ENCODE assay signal across 8 cellular contexts in the genomic region with DNA sequence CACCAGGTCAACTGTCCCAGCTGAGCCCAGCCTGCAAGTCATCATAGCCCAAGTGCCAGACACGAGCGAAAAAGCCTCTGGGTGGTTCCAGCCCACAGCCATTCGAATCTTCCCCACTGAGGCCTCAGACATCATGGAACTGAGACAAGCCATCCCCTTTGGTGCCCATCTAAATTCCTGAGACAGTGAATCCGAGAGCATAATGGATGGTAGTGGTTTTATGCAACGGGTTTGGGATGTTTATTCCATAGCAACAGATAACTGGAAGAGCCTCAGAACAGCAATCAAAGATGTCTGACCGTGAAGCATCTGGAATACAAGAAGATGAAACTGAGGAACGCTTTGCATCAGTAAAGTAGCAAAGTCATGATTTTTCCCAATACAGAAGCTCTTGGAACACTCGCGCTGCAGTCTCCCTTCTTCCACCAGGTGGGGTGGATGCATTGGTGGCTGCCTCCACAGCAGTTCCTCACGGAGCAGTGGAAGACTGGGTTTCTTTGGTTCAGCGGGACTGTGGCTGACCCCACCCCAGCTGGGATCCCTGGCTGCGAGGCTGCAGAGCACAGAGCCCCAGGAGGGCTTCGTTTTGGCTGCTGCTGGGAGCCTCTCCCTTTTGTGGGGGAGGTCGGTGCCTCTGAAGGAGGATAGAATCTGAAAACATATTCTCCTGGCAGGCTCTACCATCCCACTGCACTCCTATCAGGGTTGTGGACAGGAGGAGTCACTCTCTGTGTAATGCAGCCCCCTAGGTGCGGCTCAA. TPM values are rescaled to one million over a fixed set of nuclear protein-coding genes. Genes with fewer than 3 reads are reported as not detected.
DNase-seq lines count a peak whose midpoint lies in the region; ATAC-seq, FAIRE-seq and TF ChIP-seq lines count a peak whose summit lies in the region.

No MANE protein-coding gene starts in this region.

- ATAC-seq in HG03135 (IDR thresholded peaks at IDR 0.05; ENCODE audit: unreplicated experiment): no peak

- H3K27ac ChIP-seq in OCI-LY3 (ENCODE audit: low read length): no peak overlapping the region
- H3K27ac ChIP-seq in osteoblast (ENCODE audit: low read depth, low read length): no peak overlapping the region

- H2AFZ ChIP-seq in OCI-LY3 (ENCODE audit: low read depth, low read length) (no peak overlapping the region), osteoblast (ENCODE audit: low read length) (peak overlapping the region; percentile 92)

- no peak overlapping the region for H3K9ac ChIP-seq in OCI-LY3 (ENCODE audit: low read length)

- TF ChIP-seq CTCF in OCI-LY3 (IDR thresholded peaks at IDR 0.05; ENCODE audit: low read depth, low read length) (peak; percentile 66), foreskin fibroblast (IDR thresholded peaks at IDR 0.05; ENCODE audit: low read depth, low read length) (peak; percentile 97), osteoblast (IDR thresholded peaks at IDR 0.05; ENCODE audit: extremely low read depth, low read depth, low read length) (peak; percentile 90)

- H3K4me1 ChIP-seq in HAP-1: peaks cover 7% of the 10 kb centered on the region; the same call in 1 of the 2 replicates
- peaks cover 4% of the 10 kb centered on the region; the same call in 1 of the 2 replicates for H3K4me1 ChIP-seq in OCI-LY3 (ENCODE audit: low read length)
- H3K4me1 ChIP-seq in osteoblast (ENCODE audit: insufficient read depth, low read length): peaks cover 7% of the 10 kb centered on the region

- H4K20me1 ChIP-seq in OCI-LY3 (ENCODE audit: insufficient read depth, low read length): no peaks in the 10 kb centered on the region
- no peaks in the 10 kb centered on the region for H4K20me1 ChIP-seq in osteoblast (ENCODE audit: insufficient read depth, low read length)

- H3K79me2 ChIP-seq in OCI-LY3 (ENCODE audit: low read length): no peaks in the 10 kb centered on the region
- H3K79me2 ChIP-seq in osteoblast (ENCODE audit: insufficient read depth, low read length): no peaks in the 10 kb centered on the region

- in situ Hi-C loops in HAP-1 (cut with MboI; ENCODE audit: low sequenced_read_pairs): no loop called here

- H3K9me3 ChIP-seq in HAP-1 (no peaks in the 10 kb centered on the region), OCI-LY3 (ENCODE audit: insufficient read depth, low read length) (no peaks in the 10 kb centered on the region), osteoblast (ENCODE audit: low read depth, low read length) (no peaks in the 10 kb centered on the region)

- peak overlapping the region; percentile 4; the same call in 1 of the 2 replicates for H3K4me3 ChIP-seq in HAP-1
- H3K4me3 ChIP-seq in OCI-LY3 (ENCODE audit: low read length): no peak overlapping the region
- H3K4me3 ChIP-seq in foreskin fibroblast (ENCODE audit: low read depth in 1 of 2, low read length in 2 of 2): peak overlapping the region; percentile 20 to 31
- H3K4me3 ChIP-seq in osteoblast (ENCODE audit: insufficient read depth, low read length): peak overlapping the region; percentile 66

- H3K4me2 ChIP-seq in OCI-LY3 (ENCODE audit: low read length): peak overlapping the region; percentile 5; the same call in 1 of the 2 replicates
- peak overlapping the region; percentile 85 for H3K4me2 ChIP-seq in osteoblast (ENCODE audit: insufficient read depth, low read length)

- FAIRE-seq in urothelium cell line (lab: Jason Lieb, UNC): no peak

- DNase-seq in CD1c-positive myeloid dendritic cell (ENCODE audit: extremely low spot score): peak; percentile 68
- peak; percentile 84 to 90 for DNase-seq in HAP-1 (ENCODE audit: low spot score in 2 of 2)
- peak; percentile 13 for DNase-seq in activated effector memory CD4-positive, alpha-beta T cell treated with Interleukin-2 at 50 U/mL for 16 hours
- DNase-seq in foreskin fibroblast: peak; percentile 56 to 85
- DNase-seq in osteoblast (ENCODE audit: insufficient read length, low spot score, missing footprints): peak; percentile 87
- peak; percentile 75 for DNase-seq in urothelium cell line (ENCODE audit: low spot score)

- H3K36me3 ChIP-seq in HAP-1 (replicated peaks) (no peaks in the 10 kb centered on the region), OCI-LY3 (replicated peaks; ENCODE audit: low read depth, low read length) (no peaks in the 10 kb centered on the region), osteoblast (ENCODE audit: insufficient read depth, low read length) (no peaks in the 10 kb centered on the region)

- H3K27me3 ChIP-seq in HAP-1 (ENCODE audit: low read depth): no peaks in the 10 kb centered on the region
- peaks cover 5% of the 10 kb centered on the region for H3K27me3 ChIP-seq in OCI-LY3 (ENCODE audit: low read depth, low read length)
- H3K27me3 ChIP-seq in osteoblast (ENCODE audit: insufficient read depth, low read length): no peaks in the 10 kb centered on the region

RNA-seq across cellular contexts. Expression of gene PDE8A, which starts 26.4 kb away (rescaled TPM):
- total RNA-seq in osteoblast: 30.4 and 38.3 TPM in 2 replicates

Comparison
In these comparisons a context has a peak if more than half of its experiments do, and no peak if none do; other contexts are left out.
1. DNase-seq: peak in every context shown above with its lines; median percentile 87 in HAP-1; 87 in osteoblast; 75 in urothelium cell line; 70 in foreskin fibroblast; 68 in CD1c-positive myeloid dendritic cell; 13 in activated effector memory CD4-positive, alpha-beta T cell treated with Interleukin-2 at 50 U/mL for 16 hours.